Comparison of ENCODE assay signal across 19 cellular contexts in genomic region chr2:133109772-133110171, GRCh38.
DNase-seq lines count a peak whose midpoint lies in the region; ATAC-seq and TF ChIP-seq lines count a peak whose summit lies in the region.
"Had no signal": no experiment of that assay in that cellular context is flagged by ENCODE, and none has a peak within 500 bp of the region (broad histone marks: within the 10 kb centered on the region; RNA-seq: fewer than 3 reads in every experiment).

No MANE protein-coding gene starts in this region.

- TF ChIP-seq POLR2A in lower leg skin (IDR thresholded peaks at IDR 0.05) = no peak

- WGBS in lower leg skin, 2 donors = 30 to 38% methylated on average over 4 of the region's 4 CpGs

- no peaks in the 10 kb centered on the region for H3K27me3 ChIP-seq in brain microvascular endothelial cell (replicated peaks)

- H3K4me1 Mint-ChIP-seq in stimulated activated naive B cell treated with anti-CD40 and anti-IgM and Interleukin-4, amounts not matched to agents 10 μg/mL and 1 μg/mL and 100 μg/mL, for 72 hours = no peaks in the 10 kb centered on the region
- H3K4me1 Mint-ChIP-seq: activated naive CD8-positive, alpha-beta T cell treated with anti-CD3 and anti-CD28 coated beads, Interleukin-2, amount 10 ng/mL, durations not matched to agents 7 days and 5 days had no signal

- H3K4me3 ChIP-seq in brain microvascular endothelial cell (ENCODE audit: low read depth, low read length) (no peak overlapping the region), lower leg skin (ENCODE audit: low read depth, poor library complexity, severe bottlenecking) (no peak overlapping the region)
- H3K4me3 ChIP-seq: coronary artery, mucosa of descending colon, PC-9, thoracic aorta had no signal

- in situ Hi-C loops in brain microvascular endothelial cell (cut with HindIII; ENCODE audit: low pct_ligation_motif_present, low sequenced_read_pairs) = no loop called here

- H3K27ac ChIP-seq in brain microvascular endothelial cell = no peak overlapping the region
- H3K27ac ChIP-seq: coronary artery, PC-9, thoracic aorta had no signal

- no peak for ATAC-seq in stimulated activated naive B cell treated with anti-CD40 and anti-IgM and Interleukin-4, amounts not matched to agents 10 μg/mL and 1 μg/mL and 100 μg/mL, for 72 hours (replicated peaks)
- ATAC-seq in GM21786 (IDR thresholded peaks at IDR 0.05; ENCODE audit: unreplicated experiment) = no peak
- ATAC-seq: HepG2, mucosa of descending colon had no signal

- TF ChIP-seq CTCF in brain microvascular endothelial cell (IDR thresholded peaks at IDR 0.05; ENCODE audit: low read depth, low read length, missing control alignments) (no peak), lower leg skin (IDR thresholded peaks at IDR 0.05) (no peak)

- intact Hi-C loops in lower leg skin (cut with DNase I; ENCODE audit: low total_unique reads) = no loop called here

- DNase-seq in AG08395 (ENCODE audit: low spot score) (peak; percentile 31), HS-5 (ENCODE audit: low read depth) (peak; percentile 73), brain microvascular endothelial cell (peak; percentile 75), hepatic stellate cell (ENCODE audit: low spot score) (peak; percentile 24), NOMO-1 treated with dmso at 0.1 percent for 144 hours (lab: John Stamatoyannopoulos, UW; ENCODE audit: unreplicated experiment) (no peak), lower leg skin (ENCODE audit: low spot score in 2 of 2) (no peak)
- DNase-seq in stimulated activated naive B cell treated with anti-CD40 and anti-IgM and Interleukin-4, amounts not matched to agents 10 μg/mL and 1 μg/mL and 100 μg/mL, for 72 hours = no peak
- DNase-seq: activated CD4-positive, alpha-beta T cell treated with anti-CD3 and anti-CD28 coated beads for 1 hour; activated naive CD8-positive, alpha-beta T cell treated with anti-CD3 and anti-CD28 coated beads, Interleukin-2, amount 10 ng/mL, durations not matched to agents 7 days and 5 days; activated T-cell treated with anti-CD3 and anti-CD28 coated beads for 4 hours; DMS53; mucosa of descending colon; NCI-H1105 treated with DMSO at 0.1 percent for 48 hours; PC-9; posterior cingulate gyrus had no signal

- H3K36me3 Mint-ChIP-seq in stimulated activated naive B cell treated with anti-CD40 and anti-IgM and Interleukin-4, amounts not matched to agents 10 μg/mL and 1 μg/mL and 100 μg/mL, for 72 hours = no peaks in the 10 kb centered on the region
- H3K36me3 Mint-ChIP-seq: activated naive CD8-positive, alpha-beta T cell treated with anti-CD3 and anti-CD28 coated beads, Interleukin-2, amount 10 ng/mL, durations not matched to agents 7 days and 5 days had no signal

- peaks cover 3 to 7% of the 10 kb centered on the region in 2 donors for H3K9me3 Mint-ChIP-seq in stimulated activated naive B cell treated with anti-CD40 and anti-IgM and Interleukin-4, amounts not matched to agents 10 μg/mL and 1 μg/mL and 100 μg/mL, for 72 hours

- H3K27ac Mint-ChIP-seq in stimulated activated naive B cell treated with anti-CD40 and anti-IgM and Interleukin-4, amounts not matched to agents 10 μg/mL and 1 μg/mL and 100 μg/mL, for 72 hours = no peak overlapping the region
- H3K27ac Mint-ChIP-seq: activated naive CD8-positive, alpha-beta T cell treated with anti-CD3 and anti-CD28 coated beads, Interleukin-2, amount 10 ng/mL, durations not matched to agents 7 days and 5 days had no signal

- H3K4me3 Mint-ChIP-seq in stimulated activated naive B cell treated with anti-CD40 and anti-IgM and Interleukin-4, amounts not matched to agents 10 μg/mL and 1 μg/mL and 100 μg/mL, for 72 hours = no peak overlapping the region
- H3K4me3 Mint-ChIP-seq: activated naive CD8-positive, alpha-beta T cell treated with anti-CD3 and anti-CD28 coated beads, Interleukin-2, amount 10 ng/mL, durations not matched to agents 7 days and 5 days had no signal

- H3K27me3 Mint-ChIP-seq in stimulated activated naive B cell treated with anti-CD40 and anti-IgM and Interleukin-4, amounts not matched to agents 10 μg/mL and 1 μg/mL and 100 μg/mL, for 72 hours = no peaks in the 10 kb centered on the region
- H3K27me3 Mint-ChIP-seq: activated naive CD8-positive, alpha-beta T cell treated with anti-CD3 and anti-CD28 coated beads, Interleukin-2, amount 10 ng/mL, durations not matched to agents 7 days and 5 days had no signal

- H3K36me3 ChIP-seq in brain microvascular endothelial cell (replicated peaks) = no peaks in the 10 kb centered on the region
- H3K36me3 ChIP-seq: thoracic aorta had no signal

Comparison
In these comparisons a context has a peak if more than half of its experiments do, and no peak if none do; other contexts are left out.
1. DNase-seq: peak in AG08395 (single experiment), HS-5 (single experiment), brain microvascular endothelial cell (single experiment) and hepatic stellate cell (single experiment); none in stimulated activated naive B cell treated with anti-CD40 and anti-IgM and Interleukin-4, amounts not matched to agents 10 μg/mL and 1 μg/mL and 100 μg/mL, for 72 hours (single experiment), NOMO-1 treated with dmso at 0.1 percent for 144 hours (single experiment) and lower leg skin (0 of 2).